9 cellular contexts compared by ENCODE assay signal in genomic region chr15:52559583-52559982, GRCh38. TPM values are rescaled to one million over a fixed set of nuclear protein-coding genes. Genes with fewer than 3 reads are reported as not detected.
A peak's percentile ranks its signal among the peaks of the same experiment; 100 is the strongest.
DNase-seq lines count a peak whose midpoint lies in the region; ATAC-seq and TF ChIP-seq lines count a peak whose summit lies in the region.
"Had no signal": no experiment of that assay in that cellular context is flagged by ENCODE, and none has a peak within 500 bp of the region (broad histone marks: within the 10 kb centered on the region; RNA-seq: fewer than 3 reads in every experiment).

No MANE protein-coding gene starts in this region.

- no peaks in the 10 kb centered on the region for H3K9me2 ChIP-seq in GM23338 (ENCODE audit: insufficient read depth)

- no peak overlapping the region for H3K4me2 ChIP-seq in GM23338

- ATAC-seq in GM23338 (peak; percentile 29; the same call in 1 of the 3 replicates), left ventricle myocardium superior (peak; percentile 71), GM21737 (IDR thresholded peaks at IDR 0.05; ENCODE audit: unreplicated experiment) (no peak)

- H3K36me3 Mint-ChIP-seq in GM23338 (ENCODE audit: low read depth), result peaks cover 23% of the 10 kb centered on the region; the same call in 2 of the 3 replicates

- no peaks in the 10 kb centered on the region for H3K27me3 ChIP-seq in AG04450 (ENCODE audit: control insufficient read depth, insufficient read depth, low read length)
- H3K27me3 ChIP-seq in GM23338 (ENCODE audit: insufficient read depth), result no peaks in the 10 kb centered on the region

- DNase-seq in AG04450 (ENCODE audit: low read depth, low spot score) (peak; percentile 46), GM23338 (ENCODE audit: low spot score) (no peak), left ventricle myocardium superior (no peak), NCI-H524 treated with DMSO at 0.1 percent for 48 hours (lab: John Stamatoyannopoulos, UW) (no peak), NAMALWA (ENCODE audit: low spot score) (no peak), coronary artery (ENCODE audit: low spot score) (no peak)
- peak; percentile 29 for DNase-seq in activated CD8-positive, alpha-beta memory T cell treated with anti-CD3 and anti-CD28 coated beads, Interleukin-2, amount 50 U/mL, for 24 hours (ENCODE audit: extremely low read depth)
- DNase-seq: NCI-H2029 had no signal

- H3K4me3 Mint-ChIP-seq in GM23338, result no peak overlapping the region

- H3K4me3 ChIP-seq in AG04450 (ENCODE audit: low read depth, low read length), result no peak overlapping the region
- no peak overlapping the region for H3K4me3 ChIP-seq in GM23338
- H3K4me3 ChIP-seq in coronary artery, result no peak overlapping the region

- intact Hi-C loops in left ventricle myocardium superior (cut with micrococcal nuclease), result no loop called here

- H2AFZ ChIP-seq in GM23338, result no peak overlapping the region

- H3K27ac ChIP-seq in AG04450 (ENCODE audit: low read depth, low read length) (no peak overlapping the region), GM23338 (ENCODE audit: low read depth) (no peak overlapping the region), coronary artery (no peak overlapping the region)

- H4K20me1 ChIP-seq in GM23338 (replicated peaks; ENCODE audit: insufficient read depth), result peaks cover 68% of the 10 kb centered on the region

- H3K27ac Mint-ChIP-seq in GM23338, result no peak overlapping the region

- H3K4me1 ChIP-seq in GM23338 (ENCODE audit: insufficient read depth), result peaks cover 16% of the 10 kb centered on the region; the same call in 1 of the 2 replicates

- peaks cover 23% of the 10 kb centered on the region for H3K4me1 Mint-ChIP-seq in GM23338

- H3F3A ChIP-seq in GM23338 (replicated peaks; ENCODE audit: low read depth), result no peaks in the 10 kb centered on the region

- POLR2A ChIA-PET in AG04450 (lab: Yijun Ruan, JAX), result interaction anchor here (0.7 to 1.1 kb wide), 2 partner anchors 9 to 307 kb away, joined by 3 read pairs; partner anchors contain the start of gene ARPP19

- no peaks in the 10 kb centered on the region for H3K9me3 Mint-ChIP-seq in GM23338

- peaks cover 3% of the 10 kb centered on the region for H3K27me3 Mint-ChIP-seq in GM23338 (ENCODE audit: insufficient read depth, low read depth, poor library complexity)

- no peaks in the 10 kb centered on the region for H3K9me3 ChIP-seq in AG04450 (ENCODE audit: control insufficient read depth, insufficient read depth, low read length)

- H3K36me3 ChIP-seq in GM23338 (ENCODE audit: insufficient read depth), result peaks cover 19% of the 10 kb centered on the region; the same call in 1 of the 2 replicates

- TF ChIP-seq CTCF in AG04450 (IDR thresholded peaks at IDR 0.05; ENCODE audit: low read depth, low read length) (no peak), GM23338 (conservative IDR thresholded peaks at IDR 0.05; ENCODE audit: low read depth in 2 of 2) (no peak), coronary artery (IDR thresholded peaks at IDR 0.05) (no peak)

- peaks cover 100% of the 10 kb centered on the region for H3K79me2 ChIP-seq in GM23338 (replicated peaks; ENCODE audit: insufficient read depth)

- CTCF ChIA-PET in AG04450 (lab: Charles Lee), result interaction anchor here (1.3 kb wide), 1 partner anchor 16 kb away, joined by 5 read pairs; no protein-coding TSS in a partner anchor

TF ChIP-seq in GM23338, 12 proteins besides CTCF, POLR2A, EP300 and RAD21 (continues in another document):
- TF ChIP-seq, protein P1, sequence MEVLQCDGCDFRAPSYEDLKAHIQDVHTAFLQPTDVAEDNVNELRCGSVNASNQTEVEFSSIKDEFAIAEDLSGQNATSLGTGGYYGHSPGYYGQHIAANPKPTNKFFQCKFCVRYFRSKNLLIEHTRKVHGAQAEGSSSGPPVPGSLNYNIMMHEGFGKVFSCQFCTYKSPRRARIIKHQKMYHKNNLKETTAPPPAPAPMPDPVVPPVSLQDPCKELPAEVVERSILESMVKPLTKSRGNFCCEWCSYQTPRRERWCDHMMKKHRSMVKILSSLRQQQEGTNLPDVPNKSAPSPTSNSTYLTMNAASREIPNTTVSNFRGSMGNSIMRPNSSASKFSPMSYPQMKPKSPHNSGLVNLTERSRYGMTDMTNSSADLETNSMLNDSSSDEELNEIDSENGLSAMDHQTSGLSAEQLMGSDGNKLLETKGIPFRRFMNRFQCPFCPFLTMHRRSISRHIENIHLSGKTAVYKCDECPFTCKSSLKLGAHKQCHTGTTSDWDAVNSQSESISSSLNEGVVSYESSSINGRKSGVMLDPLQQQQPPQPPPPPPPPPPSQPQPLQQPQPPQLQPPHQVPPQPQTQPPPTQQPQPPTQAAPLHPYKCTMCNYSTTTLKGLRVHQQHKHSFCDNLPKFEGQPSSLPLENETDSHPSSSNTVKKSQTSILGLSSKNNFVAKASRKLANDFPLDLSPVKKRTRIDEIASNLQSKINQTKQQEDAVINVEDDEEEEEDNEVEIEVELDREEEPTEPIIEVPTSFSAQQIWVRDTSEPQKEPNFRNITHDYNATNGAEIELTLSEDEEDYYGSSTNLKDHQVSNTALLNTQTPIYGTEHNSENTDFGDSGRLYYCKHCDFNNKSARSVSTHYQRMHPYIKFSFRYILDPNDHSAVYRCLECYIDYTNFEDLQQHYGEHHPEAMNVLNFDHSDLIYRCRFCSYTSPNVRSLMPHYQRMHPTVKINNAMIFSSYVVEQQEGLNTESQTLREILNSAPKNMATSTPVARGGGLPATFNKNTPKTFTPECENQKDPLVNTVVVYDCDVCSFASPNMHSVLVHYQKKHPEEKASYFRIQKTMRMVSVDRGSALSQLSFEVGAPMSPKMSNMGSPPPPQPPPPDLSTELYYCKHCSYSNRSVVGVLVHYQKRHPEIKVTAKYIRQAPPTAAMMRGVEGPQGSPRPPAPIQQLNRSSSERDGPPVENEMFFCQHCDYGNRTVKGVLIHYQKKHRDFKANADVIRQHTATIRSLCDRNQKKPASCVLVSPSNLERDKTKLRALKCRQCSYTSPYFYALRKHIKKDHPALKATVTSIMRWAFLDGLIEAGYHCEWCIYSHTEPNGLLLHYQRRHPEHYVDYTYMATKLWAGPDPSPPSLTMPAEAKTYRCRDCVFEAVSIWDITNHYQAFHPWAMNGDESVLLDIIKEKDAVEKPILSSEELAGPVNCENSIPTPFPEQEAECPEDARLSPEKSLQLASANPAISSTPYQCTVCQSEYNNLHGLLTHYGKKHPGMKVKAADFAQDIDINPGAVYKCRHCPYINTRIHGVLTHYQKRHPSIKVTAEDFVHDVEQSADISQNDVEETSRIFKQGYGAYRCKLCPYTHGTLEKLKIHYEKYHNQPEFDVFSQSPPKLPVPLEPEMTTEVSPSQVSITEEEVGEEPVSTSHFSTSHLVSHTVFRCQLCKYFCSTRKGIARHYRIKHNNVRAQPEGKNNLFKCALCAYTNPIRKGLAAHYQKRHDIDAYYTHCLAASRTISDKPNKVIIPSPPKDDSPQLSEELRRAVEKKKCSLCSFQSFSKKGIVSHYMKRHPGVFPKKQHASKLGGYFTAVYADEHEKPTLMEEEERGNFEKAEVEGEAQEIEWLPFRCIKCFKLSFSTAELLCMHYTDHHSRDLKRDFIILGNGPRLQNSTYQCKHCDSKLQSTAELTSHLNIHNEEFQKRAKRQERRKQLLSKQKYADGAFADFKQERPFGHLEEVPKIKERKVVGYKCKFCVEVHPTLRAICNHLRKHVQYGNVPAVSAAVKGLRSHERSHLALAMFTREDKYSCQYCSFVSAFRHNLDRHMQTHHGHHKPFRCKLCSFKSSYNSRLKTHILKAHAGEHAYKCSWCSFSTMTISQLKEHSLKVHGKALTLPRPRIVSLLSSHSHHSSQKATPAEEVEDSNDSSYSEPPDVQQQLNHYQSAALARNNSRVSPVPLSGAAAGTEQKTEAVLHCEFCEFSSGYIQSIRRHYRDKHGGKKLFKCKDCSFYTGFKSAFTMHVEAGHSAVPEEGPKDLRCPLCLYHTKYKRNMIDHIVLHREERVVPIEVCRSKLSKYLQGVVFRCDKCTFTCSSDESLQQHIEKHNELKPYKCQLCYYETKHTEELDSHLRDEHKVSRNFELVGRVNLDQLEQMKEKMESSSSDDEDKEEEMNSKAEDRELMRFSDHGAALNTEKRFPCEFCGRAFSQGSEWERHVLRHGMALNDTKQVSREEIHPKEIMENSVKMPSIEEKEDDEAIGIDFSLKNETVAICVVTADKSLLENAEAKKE (CRISPR knock-in tag; IDR thresholded peaks at IDR 0.05), result no peak
- TF ChIP-seq NANOG (IDR thresholded peaks at IDR 0.05; ENCODE audit: borderline replicate concordance) (no peak), EZH2phosphoT487 (IDR thresholded peaks at IDR 0.05; ENCODE audit: unreplicated experiment) (no peak), ZNF331 (CRISPR knock-in tag; IDR thresholded peaks at IDR 0.05; ENCODE audit: low read depth) (no peak)

RNA-seq across cellular contexts. Expression of gene ARPP19, which starts 9.2 kb away (rescaled TPM):
- polyA plus RNA-seq in AG04450 (2011; rRNA removed) (62.8 and 86.3 TPM in 2 replicates), GM23338 (2016; fragmentation: Nextera tagmentation; extraction: Ambion mirVana) (78.3 and 79.6 TPM in 2 replicates)
- polyA minus RNA-seq in AG04450 (2011; rRNA and poly(A)+ RNA removed), result 52.3 and 62.5 TPM in 2 replicates
- total RNA-seq in GM23338 (2014; rRNA removed; shearing (Covaris generic)), result 192 and 193 TPM in 2 replicates
- 165 TPM for total RNA-seq in left ventricle myocardium superior

RNA-seq across cellular contexts. Expression of gene MYO5A, which starts 30.9 kb away (rescaled TPM):
- polyA plus RNA-seq in AG04450 (2011; rRNA removed) (31.4 and 37.2 TPM in 2 replicates), GM23338 (2016; fragmentation: Nextera tagmentation; extraction: Ambion mirVana) (5.6 and 5.7 TPM in 2 replicates)
- polyA minus RNA-seq in AG04450 (2011; rRNA and poly(A)+ RNA removed), result 71.2 and 77.1 TPM in 2 replicates
- total RNA-seq in GM23338 (2014; rRNA removed; shearing (Covaris generic)), result 30.2 and 31.8 TPM in 2 replicates
- total RNA-seq in left ventricle myocardium superior, result 6.7 TPM

Comparison
In these comparisons a context has a peak if more than half of its experiments do, and no peak if none do; other contexts are left out.
1. DNase-seq: peak in AG04450 (single experiment) and activated CD8-positive, alpha-beta memory T cell treated with anti-CD3 and anti-CD28 coated beads, Interleukin-2, amount 50 U/mL, for 24 hours (single experiment); none in GM23338 (single experiment), left ventricle myocardium superior (single experiment), NCI-H524 treated with DMSO at 0.1 percent for 48 hours (single experiment), NAMALWA (single experiment) and coronary artery (single experiment).